In genomic region chr9:17739022-17739421, GRCh38 we compare ENCODE assay signal across 30 cellular contexts.
"Had no signal": no experiment of that assay in that cellular context is flagged by ENCODE, and none has a peak within 500 bp of the region (broad histone marks: within the 10 kb centered on the region; RNA-seq: fewer than 3 reads in every experiment).

No MANE protein-coding gene starts in this region.

- H3K4me1 Mint-ChIP-seq: activated CD4-positive, alpha-beta T cell treated with anti-CD3 and anti-CD28 coated beads for 36 hours; activated CD4-positive, alpha-beta T cell treated with anti-CD3 and anti-CD28 coated beads, Interleukin-2, amount 10 ng/mL, durations not matched to agents 7 days and 5 days; activated naive CD4-positive, alpha-beta T cell treated with anti-CD3 and anti-CD28 coated beads, Interleukin-2, amount 50 U/mL, for 24 hours; activated naive CD8-positive, alpha-beta T cell treated with anti-CD3 and anti-CD28 coated beads, Interleukin-2, amount 10 ng/mL, durations not matched to agents 7 days and 5 days had no signal

- H3K27me3 Mint-ChIP-seq: activated CD4-positive, alpha-beta T cell treated with anti-CD3 and anti-CD28 coated beads for 36 hours; activated CD4-positive, alpha-beta T cell treated with anti-CD3 and anti-CD28 coated beads, Interleukin-2, amount 10 ng/mL, durations not matched to agents 7 days and 5 days; activated naive CD4-positive, alpha-beta T cell treated with anti-CD3 and anti-CD28 coated beads, Interleukin-2, amount 50 U/mL, for 24 hours; activated naive CD8-positive, alpha-beta T cell treated with anti-CD3 and anti-CD28 coated beads, Interleukin-2, amount 10 ng/mL, durations not matched to agents 7 days and 5 days; activated T-cell treated with anti-CD3 and anti-CD28 coated beads, Interleukin-2, amount 50 U/mL, for 24 hours had no signal

- ATAC-seq: activated CD4-positive, alpha-beta T cell treated with anti-CD3 and anti-CD28 coated beads for 36 hours; activated CD4-positive, CD25-positive, alpha-beta regulatory T cell treated with anti-CD3 and anti-CD28 coated beads, Interleukin-2, amount 50 U/mL, for 24 hours; activated CD8-positive, alpha-beta T cell treated with anti-CD3 and anti-CD28 coated beads, Interleukin-2, amount 10 ng/mL, durations not matched to agents 7 days and 5 days; body of pancreas; PC-3; WTC11 had no signal

- H3K9me3 Mint-ChIP-seq: activated CD4-positive, alpha-beta T cell treated with anti-CD3 and anti-CD28 coated beads, Interleukin-2, amount 10 ng/mL, durations not matched to agents 7 days and 5 days had no signal

- H3K4me3 ChIP-seq: body of pancreas, breast epithelium, Peyer's patch, SJSA1 had no signal

- H3K27ac Mint-ChIP-seq: activated CD4-positive, alpha-beta T cell treated with anti-CD3 and anti-CD28 coated beads for 36 hours; activated CD4-positive, alpha-beta T cell treated with anti-CD3 and anti-CD28 coated beads, Interleukin-2, amount 10 ng/mL, durations not matched to agents 7 days and 5 days; activated CD8-positive, alpha-beta T cell treated with anti-CD3 and anti-CD28 coated beads, Interleukin-2, amount 10 ng/mL, durations not matched to agents 7 days and 5 days; activated naive CD4-positive, alpha-beta T cell treated with anti-CD3 and anti-CD28 coated beads, Interleukin-2, amount 50 U/mL, for 24 hours; activated naive CD8-positive, alpha-beta T cell treated with anti-CD3 and anti-CD28 coated beads, Interleukin-2, amount 10 ng/mL, durations not matched to agents 7 days and 5 days; activated T-cell treated with anti-CD3 and anti-CD28 coated beads, Interleukin-2, amount 50 U/mL, for 24 hours; activated T-helper 2 cell treated with anti-CD3 and anti-CD28 coated beads, Interferon-gamma antibody, Interleukin-2, Interleukin-4, amounts not matched to agents 10 μg/mL and 5 μg/mL and 100 μg/mL, durations not matched to agents 14 hours and 24 hours and 36 hours; T-helper 1 cell treated with Interleukin-12 subunit alpha and Interleukin-12 subunit beta and Interleukin-4 antibody, amounts not matched to agents 30 μg/mL and 1 μg/mL, for 36 hours; T-helper 2 cell treated with Interferon-gamma antibody and Interleukin-4, amounts not matched to agents 5 μg/mL and 100 μg/mL, for 36 hours; WTC11 had no signal

- H3K9me3 ChIP-seq: body of pancreas, breast epithelium, Peyer's patch, SJSA1, SK-N-SH had no signal

- H3K4me3 Mint-ChIP-seq: activated CD4-positive, alpha-beta T cell treated with anti-CD3 and anti-CD28 coated beads for 36 hours; activated CD4-positive, alpha-beta T cell treated with anti-CD3 and anti-CD28 coated beads, Interleukin-2, amount 10 ng/mL, durations not matched to agents 7 days and 5 days; activated CD8-positive, alpha-beta T cell treated with anti-CD3 and anti-CD28 coated beads, Interleukin-2, amount 10 ng/mL, durations not matched to agents 7 days and 5 days; activated naive CD4-positive, alpha-beta T cell treated with anti-CD3 and anti-CD28 coated beads, Interleukin-2, amount 50 U/mL, for 24 hours; activated naive CD8-positive, alpha-beta T cell treated with anti-CD3 and anti-CD28 coated beads, Interleukin-2, amount 10 ng/mL, durations not matched to agents 7 days and 5 days; activated T-cell treated with anti-CD3 and anti-CD28 coated beads, Interleukin-2, amount 50 U/mL, for 24 hours; T-helper 1 cell treated with Interleukin-12 subunit alpha and Interleukin-12 subunit beta and Interleukin-4 antibody, amounts not matched to agents 30 μg/mL and 1 μg/mL, for 36 hours; T-helper 2 cell treated with Interferon-gamma antibody and Interleukin-4, amounts not matched to agents 5 μg/mL and 100 μg/mL, for 36 hours; WTC11 had no signal

- H3K27me3 ChIP-seq: body of pancreas, breast epithelium, Peyer's patch, SJSA1 had no signal

- H3K36me3 ChIP-seq: breast epithelium, Peyer's patch, SJSA1 had no signal

- DNase-seq: activated CD4-positive, alpha-beta T cell treated with anti-CD3 and anti-CD28 coated beads for 36 hours; activated CD4-positive, alpha-beta T cell treated with anti-CD3 and anti-CD28 coated beads, Interleukin-2, amount 10 ng/mL, durations not matched to agents 7 days and 5 days; activated CD4-positive, alpha-beta T cell treated with anti-CD3 and anti-CD28 coated beads, Interleukin-2, amount 50 U/mL, for 48 hours; activated CD8-positive, alpha-beta T cell treated with anti-CD3 and anti-CD28 coated beads, Interleukin-2, amount 10 ng/mL, durations not matched to agents 7 days and 5 days; activated gamma-delta T cell; activated naive CD4-positive, alpha-beta T cell treated with Interleukin-2 at 50 U/mL for 16 hours; activated naive CD8-positive, alpha-beta T cell treated with anti-CD3 and anti-CD28 coated beads, Interleukin-2, amount 10 ng/mL, durations not matched to agents 7 days and 5 days; activated T-cell treated with anti-CD3 and anti-CD28 coated beads, Interleukin-2, amount 50 U/mL, for 24 hours; body of pancreas; MM.1S; MV-4-11; NCI-H1092; NCI-H1436 treated with DMSO at 0.1 percent for 48 hours; NCI-H1694 treated with DMSO at 0.1 percent for 48 hours; NCI-H2029; NCI-H345; NCI-H524 treated with DMSO at 0.1 percent for 48 hours; PC-3; Peyer's patch; RPMI8226; SHP77 treated with DMSO at 0.1 percent for 48 hours; SK-N-SH had no signal

- H3K36me3 Mint-ChIP-seq: activated naive CD4-positive, alpha-beta T cell treated with anti-CD3 and anti-CD28 coated beads, Interleukin-2, amount 50 U/mL, for 24 hours; activated naive CD8-positive, alpha-beta T cell treated with anti-CD3 and anti-CD28 coated beads, Interleukin-2, amount 10 ng/mL, durations not matched to agents 7 days and 5 days; WTC11 had no signal

- H3K27ac ChIP-seq: body of pancreas, breast epithelium, Peyer's patch, SJSA1 had no signal
